ENCODE assay signal across 8 cellular contexts in genomic region chr10:34538291-34538829, GRCh38.
A peak's percentile ranks its signal among the peaks of the same experiment; 100 is the strongest.
DNase-seq lines count a peak whose midpoint lies in the region; ATAC-seq and TF ChIP-seq lines count a peak whose summit lies in the region.

No MANE protein-coding gene starts in this region.

- DNase-seq in AG20443 (ENCODE audit: low spot score), result peak; percentile 21
- no peak for DNase-seq in fibroblast of villous mesenchyme (ENCODE audit: low read depth)
- no peak for DNase-seq in stimulated activated CD4-positive, alpha-beta T cell treated with anti-CD3 and anti-CD28 coated beads, Interleukin-15, amount 100 ng/mL, for 24 hours
- no peak for DNase-seq in NCI-H345 (lab: John Stamatoyannopoulos, UW)
- DNase-seq in stimulated activated CD4-positive, alpha-beta T cell treated with anti-CD3 and anti-CD28 coated beads, Interleukin-1b, Interleukin-23, amount 100 ng/mL, for 48 hours, result no peak
- DNase-seq in GOT3 (lab: John Stamatoyannopoulos, UW), result no peak

- TF ChIP-seq CTCF in fibroblast of villous mesenchyme (IDR thresholded peaks at IDR 0.05; ENCODE audit: insufficient read depth, low read depth, low read length), result no peak

- H3K4me3 ChIP-seq in fibroblast of villous mesenchyme (ENCODE audit: low read depth, low read length), result peak overlapping the region; percentile 8

- ATAC-seq in GM19463 (IDR thresholded peaks at IDR 0.05; ENCODE audit: unreplicated experiment) (peak; percentile 39), HG03432 (IDR thresholded peaks at IDR 0.05; ENCODE audit: unreplicated experiment) (peak; percentile 54)
